Comparison of ENCODE assay signal across 1 cellular context in the genomic region with DNA sequence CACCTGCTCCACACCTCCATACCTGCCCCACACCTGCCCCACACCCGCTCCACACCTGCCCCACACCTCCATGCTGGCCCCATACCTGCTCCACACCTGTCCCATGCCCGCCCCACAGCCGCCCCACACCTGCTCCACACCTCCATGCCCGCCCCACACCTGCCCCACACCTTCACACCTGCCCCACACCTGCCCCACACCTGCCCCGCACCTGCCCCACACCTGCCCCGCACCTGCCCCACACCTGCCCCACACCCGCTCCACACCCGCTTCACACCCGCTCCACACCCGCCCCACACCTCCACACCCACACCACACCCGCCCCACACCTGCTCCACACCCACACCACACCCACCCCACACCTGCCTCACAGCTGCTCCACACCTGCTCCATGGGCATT.
TF ChIP-seq lines count a peak whose summit lies in the region.

No MANE protein-coding gene starts in this region.

TF ChIP-seq in HepG2, 621 proteins besides CTCF, POLR2A, EP300 and RAD21 (continued from another document):
- peak; percentile 65 for TF ChIP-seq HNRNPK (IDR thresholded peaks at IDR 0.05; ENCODE audit: low read depth, low read length, poor library complexity, severe bottlenecking)
